In the genomic region with DNA sequence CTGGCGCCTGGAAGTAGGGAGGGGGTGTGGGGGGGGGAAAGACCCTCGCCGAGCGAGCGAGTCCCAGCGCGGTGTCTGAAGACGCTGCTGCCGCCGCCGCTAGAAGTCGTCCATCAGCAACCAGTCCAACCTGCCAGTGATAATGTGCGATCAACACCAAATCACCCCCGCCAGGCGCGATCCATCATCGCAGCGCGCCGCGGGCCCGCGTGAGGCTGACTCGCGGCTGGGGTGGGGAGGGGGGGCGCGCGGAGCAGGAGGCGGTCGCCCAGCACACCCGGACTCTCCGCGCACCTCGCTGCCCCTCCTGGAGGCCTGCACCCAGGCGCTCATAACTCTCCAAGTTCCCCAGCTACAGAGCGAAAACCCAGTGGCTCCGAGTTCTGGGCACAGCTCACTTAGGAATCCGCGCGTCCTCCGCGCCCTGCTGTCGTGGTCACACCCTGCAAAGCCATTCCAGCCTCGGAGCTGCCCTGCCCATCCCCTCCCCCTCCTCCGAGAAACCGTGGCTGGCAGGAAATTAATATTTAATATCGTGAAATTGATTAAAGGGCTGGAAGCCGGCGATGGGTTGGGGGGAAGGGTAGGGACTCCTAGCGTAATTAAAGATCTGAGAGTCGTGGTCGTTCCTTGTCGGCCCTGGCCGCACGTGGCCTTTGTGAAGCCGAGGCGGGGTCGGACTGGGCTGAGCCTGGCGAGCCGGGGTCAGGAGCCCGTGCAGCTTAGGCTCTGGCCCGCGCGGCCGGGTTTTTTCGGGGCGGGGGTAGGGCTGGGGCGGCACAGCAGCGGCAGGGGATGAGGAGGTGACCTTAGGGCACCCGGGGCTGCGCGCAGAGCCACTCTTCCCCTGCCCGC, we compare ENCODE assay signal across 8 cellular contexts. TPM values are rescaled to one million over a fixed set of nuclear protein-coding genes. Genes with fewer than 3 reads are reported as not detected.
A peak's percentile ranks its signal among the peaks of the same experiment; 100 is the strongest.
DNase-seq lines count a peak whose midpoint lies in the region; ATAC-seq and TF ChIP-seq lines count a peak whose summit lies in the region.

No MANE protein-coding gene starts in this region.

- TF ChIP-seq POLR2A in gastroesophageal sphincter (IDR thresholded peaks at IDR 0.05): no peak

- H3K36me3 ChIP-seq in Panc1 (ENCODE audit: control insufficient read depth, insufficient read depth, low read length) (no peaks in the 10 kb centered on the region), gastroesophageal sphincter (no peaks in the 10 kb centered on the region)

- POLR2A ChIA-PET in Panc1 (lab: Charles Lee): interaction anchor here (0.7 kb wide), 2 partner anchors 57 to 78 kb away, joined by 4 to 9 read pairs; no protein-coding TSS in a partner anchor

- 12% methylated on average over 5 of the region's 73 CpGs; no CpG with 5 or more reads in 1 of the 2 donors for WGBS in gastroesophageal sphincter (ENCODE audit: low coverage in 1 of 2), 2 donors

- DNase-seq in GM03348 (ENCODE audit: low spot score) (peak; percentile 5), Panc1 (ENCODE audit: low read depth, low spot score) (no peak), retina (peak; percentile 79), pons (ENCODE audit: low spot score) (no peak), iPS-NIHi7 (ENCODE audit: extremely low spot score) (no peak)

- BruUV-seq in Panc1 (replicated peaks; lab: Mats Ljungman, UMichigan): no TSS peak

- peaks cover 13% of the 10 kb centered on the region for H3K4me1 ChIP-seq in Panc1 (ENCODE audit: control insufficient read depth, insufficient read depth, low read length)
- H3K4me1 ChIP-seq in gastroesophageal sphincter: peaks cover 0 to 44% (median 5%) of the 10 kb centered on the region in 3 donors

- H3K27ac ChIP-seq in Panc1 (ENCODE audit: low read length): peak overlapping the region; percentile 78
- peak overlapping the region in 3 of 4 donors; percentile 57 to 76 (median 74) for H3K27ac ChIP-seq in gastroesophageal sphincter

- in situ Hi-C loops in Panc1 (cut with HindIII; ENCODE audit: low pct_unique_long_range_greater_than_20kb, low sequenced_read_pairs): no loop called here

- no peak for TF ChIP-seq EP300 in gastroesophageal sphincter (IDR thresholded peaks at IDR 0.05)

- no peaks in the 10 kb centered on the region for H3K27me3 ChIP-seq in Panc1 (ENCODE audit: control insufficient read depth, insufficient read depth, low read length)
- no peaks in the 10 kb centered on the region for H3K27me3 ChIP-seq in gastroesophageal sphincter

- TF ChIP-seq CTCF in Panc1 (IDR thresholded peaks at IDR 0.05) (no peak), gastroesophageal sphincter (IDR thresholded peaks at IDR 0.05) (no peak)

- ATAC-seq in Panc1 (peak; percentile 24), gastroesophageal sphincter (no peak), HG03280 (IDR thresholded peaks at IDR 0.05; ENCODE audit: unreplicated experiment) (no peak), HG03460 (IDR thresholded peaks at IDR 0.05; ENCODE audit: unreplicated experiment) (no peak)

- intact Hi-C loops in Panc1 (cut with micrococcal nuclease; ENCODE audit: unreplicated experiment): loop anchor here (5.0 kb wide), 1 partner anchor 44 kb away; no protein-coding TSS in a partner anchor

- H3K4me3 ChIP-seq in Panc1 (ENCODE audit: low read depth in 2 of 2, low read length in 2 of 2) (peak overlapping the region; percentile 38 to 52), gastroesophageal sphincter (peak overlapping the region; percentile 31 to 54)

- H3K9me3 ChIP-seq in Panc1 (ENCODE audit: control insufficient read depth, insufficient read depth, low read depth, low read length) (no peaks in the 10 kb centered on the region), gastroesophageal sphincter (no peaks in the 10 kb centered on the region)

- CTCF ChIA-PET in Panc1 (lab: Charles Lee): interaction anchor here (0.7 kb wide), 1 partner anchor 1985 kb away, joined by 4 read pairs; no protein-coding TSS in a partner anchor

RNA-seq across cellular contexts. Expression of a gene that starts 58.1 kb away (rescaled TPM):
- total RNA-seq in Panc1 (2021; ENCODE audit: unreplicated experiment) (48.3 TPM), gastroesophageal sphincter (10 to 100 TPM; 18.4 to 27.4 (median 21.4) TPM)
- 33.8 TPM for polyA plus RNA-seq in Panc1 (2012; ENCODE audit: insufficient read length)

Comparison
In these comparisons a context has a peak if more than half of its experiments do, and no peak if none do; other contexts are left out.
1. DNase-seq: peak in GM03348 (single experiment) and retina (single experiment); none in Panc1 (single experiment), pons (single experiment) and iPS-NIHi7 (single experiment).